20 cellular contexts compared by ENCODE assay signal in genomic region chr11:50412832-50413231, GRCh38.
"Had no signal": no experiment of that assay in that cellular context is flagged by ENCODE, and none has a peak within 500 bp of the region (broad histone marks: within the 10 kb centered on the region; RNA-seq: fewer than 3 reads in every experiment).

No MANE protein-coding gene starts in this region.

- H3K4me3 Mint-ChIP-seq: activated T-cell treated with anti-CD3 and anti-CD28 coated beads, Interleukin-2, amount 50 U/mL, for 72 hours; immature natural killer cell; natural killer cell; WTC11 had no signal

- H3K4me1 Mint-ChIP-seq: immature natural killer cell, natural killer cell, WTC11 had no signal

- ATAC-seq: activated naive CD4-positive, alpha-beta T cell treated with anti-CD3 and anti-CD28 coated beads, Interleukin-2, amount 50 U/mL, for 72 hours; activated T-cell treated with anti-CD3 and anti-CD28 coated beads, Interleukin-2, amount 50 U/mL, for 72 hours; WTC11 had no signal

- H3K4me1 ChIP-seq: ascending aorta, left ventricle myocardium inferior, upper lobe of left lung had no signal

- H3K27ac ChIP-seq: ascending aorta, brain microvascular endothelial cell, left ventricle myocardium inferior, upper lobe of left lung had no signal

- H3K27me3 Mint-ChIP-seq: progenitor cell of endocrine pancreas had no signal

- H3K27me3 ChIP-seq: ascending aorta, brain microvascular endothelial cell, upper lobe of left lung had no signal

- H3K4me3 ChIP-seq: ascending aorta, left ventricle myocardium inferior, upper lobe of left lung had no signal

- H3K36me3 Mint-ChIP-seq: activated naive CD4-positive, alpha-beta T cell treated with anti-CD3 and anti-CD28 coated beads, Interleukin-2, amount 50 U/mL, for 72 hours had no signal

- H3K36me3 ChIP-seq: ascending aorta, brain microvascular endothelial cell, left ventricle myocardium inferior, upper lobe of left lung had no signal

- DNase-seq: activated CD8-positive, alpha-beta memory T cell treated with anti-CD3 and anti-CD28 coated beads, Interleukin-2, amount 50 U/mL, for 48 hours; activated gamma-delta T cell; activated T-cell treated with anti-CD3 and anti-CD28 coated beads, Interleukin-2, amount 50 U/mL, for 72 hours; brain microvascular endothelial cell; central memory CD4-positive, alpha-beta T cell; immature natural killer cell; kidney glomerular epithelial cell; left ventricle myocardium inferior; mammary epithelial cell; midbrain; natural killer cell; retina; stimulated activated CD4-positive, alpha-beta T cell treated with anti-CD3 and anti-CD28 coated beads, Interleukin-4, amount 100 ng/mL, for 4 hours; stimulated activated naive CD8-positive, alpha-beta T cell treated with anti-CD3 and anti-CD28 coated beads, Interleukin-15, Interleukin-2, amounts not matched to agents 100 U/mL and 50 U/mL, for 24 hours; T-helper 1 cell; upper lobe of left lung had no signal
